ENCODE assay signal across 1 cellular context in the genomic region with DNA sequence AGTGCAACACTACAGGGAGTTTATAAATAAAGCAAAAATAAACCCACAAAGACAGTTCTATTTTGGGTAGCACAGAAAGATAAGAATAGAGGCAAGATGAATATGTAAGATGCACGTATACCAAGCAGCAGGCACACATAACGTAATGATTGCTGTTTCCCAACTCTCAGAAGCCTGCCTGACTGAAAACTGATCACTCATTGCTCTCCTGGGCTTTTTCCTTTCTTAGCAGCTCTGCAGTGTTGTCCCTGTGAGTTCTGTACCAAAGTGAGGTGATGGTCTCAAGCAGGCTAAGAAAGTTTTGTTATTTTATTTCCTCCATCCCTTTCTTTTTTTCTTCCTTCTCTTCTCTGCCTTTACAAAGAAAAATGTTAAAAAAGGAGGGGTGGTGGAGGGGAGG.
TF ChIP-seq lines count a peak whose summit lies in the region.

No MANE protein-coding gene starts in this region.

TF ChIP-seq in SK-N-SH treated with all-trans-retinoic acid at 6 μM for 48 hours, 23 proteins besides CTCF, POLR2A, EP300 and RAD21 (continued from another document):
- TF ChIP-seq, protein P1, sequence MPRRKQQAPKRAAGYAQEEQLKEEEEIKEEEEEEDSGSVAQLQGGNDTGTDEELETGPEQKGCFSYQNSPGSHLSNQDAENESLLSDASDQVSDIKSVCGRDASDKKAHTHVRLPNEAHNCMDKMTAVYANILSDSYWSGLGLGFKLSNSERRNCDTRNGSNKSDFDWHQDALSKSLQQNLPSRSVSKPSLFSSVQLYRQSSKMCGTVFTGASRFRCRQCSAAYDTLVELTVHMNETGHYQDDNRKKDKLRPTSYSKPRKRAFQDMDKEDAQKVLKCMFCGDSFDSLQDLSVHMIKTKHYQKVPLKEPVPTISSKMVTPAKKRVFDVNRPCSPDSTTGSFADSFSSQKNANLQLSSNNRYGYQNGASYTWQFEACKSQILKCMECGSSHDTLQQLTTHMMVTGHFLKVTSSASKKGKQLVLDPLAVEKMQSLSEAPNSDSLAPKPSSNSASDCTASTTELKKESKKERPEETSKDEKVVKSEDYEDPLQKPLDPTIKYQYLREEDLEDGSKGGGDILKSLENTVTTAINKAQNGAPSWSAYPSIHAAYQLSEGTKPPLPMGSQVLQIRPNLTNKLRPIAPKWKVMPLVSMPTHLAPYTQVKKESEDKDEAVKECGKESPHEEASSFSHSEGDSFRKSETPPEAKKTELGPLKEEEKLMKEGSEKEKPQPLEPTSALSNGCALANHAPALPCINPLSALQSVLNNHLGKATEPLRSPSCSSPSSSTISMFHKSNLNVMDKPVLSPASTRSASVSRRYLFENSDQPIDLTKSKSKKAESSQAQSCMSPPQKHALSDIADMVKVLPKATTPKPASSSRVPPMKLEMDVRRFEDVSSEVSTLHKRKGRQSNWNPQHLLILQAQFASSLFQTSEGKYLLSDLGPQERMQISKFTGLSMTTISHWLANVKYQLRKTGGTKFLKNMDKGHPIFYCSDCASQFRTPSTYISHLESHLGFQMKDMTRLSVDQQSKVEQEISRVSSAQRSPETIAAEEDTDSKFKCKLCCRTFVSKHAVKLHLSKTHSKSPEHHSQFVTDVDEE (CRISPR knock-in tag; IDR thresholded peaks at IDR 0.05): no peak
- no peak for TF ChIP-seq ZNF565 (CRISPR knock-in tag; conservative IDR thresholded peaks at IDR 0.05; ENCODE audit: low read depth)
- no peak for TF ChIP-seq ARNTL (CRISPR knock-in tag; IDR thresholded peaks at IDR 0.05; ENCODE audit: borderline replicate concordance, low read depth)
- TF ChIP-seq, protein P2, sequence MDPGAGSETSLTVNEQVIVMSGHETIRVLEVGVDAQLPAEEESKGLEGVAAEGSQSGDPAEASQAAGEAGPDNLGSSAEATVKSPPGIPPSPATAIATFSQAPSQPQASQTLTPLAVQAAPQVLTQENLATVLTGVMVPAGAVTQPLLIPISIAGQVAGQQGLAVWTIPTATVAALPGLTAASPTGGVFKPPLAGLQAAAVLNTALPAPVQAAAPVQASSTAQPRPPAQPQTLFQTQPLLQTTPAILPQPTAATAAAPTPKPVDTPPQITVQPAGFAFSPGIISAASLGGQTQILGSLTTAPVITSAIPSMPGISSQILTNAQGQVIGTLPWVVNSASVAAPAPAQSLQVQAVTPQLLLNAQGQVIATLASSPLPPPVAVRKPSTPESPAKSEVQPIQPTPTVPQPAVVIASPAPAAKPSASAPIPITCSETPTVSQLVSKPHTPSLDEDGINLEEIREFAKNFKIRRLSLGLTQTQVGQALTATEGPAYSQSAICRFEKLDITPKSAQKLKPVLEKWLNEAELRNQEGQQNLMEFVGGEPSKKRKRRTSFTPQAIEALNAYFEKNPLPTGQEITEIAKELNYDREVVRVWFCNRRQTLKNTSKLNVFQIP (CRISPR knock-in tag; IDR thresholded peaks at IDR 0.05; ENCODE audit: borderline replicate concordance, low read depth): no peak
- TF ChIP-seq ZC3H10 (CRISPR knock-in tag; IDR thresholded peaks at IDR 0.05): no peak
- TF ChIP-seq, protein P3, sequence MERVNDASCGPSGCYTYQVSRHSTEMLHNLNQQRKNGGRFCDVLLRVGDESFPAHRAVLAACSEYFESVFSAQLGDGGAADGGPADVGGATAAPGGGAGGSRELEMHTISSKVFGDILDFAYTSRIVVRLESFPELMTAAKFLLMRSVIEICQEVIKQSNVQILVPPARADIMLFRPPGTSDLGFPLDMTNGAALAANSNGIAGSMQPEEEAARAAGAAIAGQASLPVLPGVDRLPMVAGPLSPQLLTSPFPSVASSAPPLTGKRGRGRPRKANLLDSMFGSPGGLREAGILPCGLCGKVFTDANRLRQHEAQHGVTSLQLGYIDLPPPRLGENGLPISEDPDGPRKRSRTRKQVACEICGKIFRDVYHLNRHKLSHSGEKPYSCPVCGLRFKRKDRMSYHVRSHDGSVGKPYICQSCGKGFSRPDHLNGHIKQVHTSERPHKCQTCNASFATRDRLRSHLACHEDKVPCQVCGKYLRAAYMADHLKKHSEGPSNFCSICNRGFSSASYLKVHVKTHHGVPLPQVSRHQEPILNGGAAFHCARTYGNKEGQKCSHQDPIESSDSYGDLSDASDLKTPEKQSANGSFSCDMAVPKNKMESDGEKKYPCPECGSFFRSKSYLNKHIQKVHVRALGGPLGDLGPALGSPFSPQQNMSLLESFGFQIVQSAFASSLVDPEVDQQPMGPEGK (CRISPR knock-in tag; IDR thresholded peaks at IDR 0.05; ENCODE audit: borderline replicate concordance): no peak
- no peak for TF ChIP-seq SNAI2 (CRISPR knock-in tag; IDR thresholded peaks at IDR 0.05)
- TF ChIP-seq PPARA (CRISPR knock-in tag; IDR thresholded peaks at IDR 0.05; ENCODE audit: borderline replicate concordance): no peak
